18 cellular contexts compared by ENCODE assay signal in genomic region chr1:27782950-27783349, GRCh38.
"Had no signal": no experiment of that assay in that cellular context is flagged by ENCODE, and none has a peak within 500 bp of the region (broad histone marks: within the 10 kb centered on the region; RNA-seq: fewer than 3 reads in every experiment).

No MANE protein-coding gene starts in this region.

- DNase-seq: activated CD4-positive, alpha-beta T cell treated with anti-CD3 and anti-CD28 coated beads for 48 hours; activated CD8-positive, alpha-beta memory T cell treated with anti-CD3 and anti-CD28 coated beads, Interleukin-2, amount 10 ng/mL, durations not matched to agents 7 days and 5 days; activated CD8-positive, alpha-beta T cell treated with anti-CD3 and anti-CD28 coated beads for 36 hours; activated gamma-delta T cell; activated T-cell treated with anti-CD3 and anti-CD28 coated beads for 4 hours; anterior cingulate cortex; effector CD4-positive, alpha-beta T cell; foreskin melanocyte; hypothalamus; left ventricle myocardium superior; stimulated activated CD4-positive, alpha-beta T cell treated with anti-CD3 and anti-CD28 coated beads, Interleukin-2, amount 100 ng/mL, for 48 hours; stimulated activated CD8-positive, alpha-beta memory T cell treated with anti-CD3 and anti-CD28 coated beads, Interleukin-4, amount 100 ng/mL, for 48 hours; stimulated activated naive CD4-positive, alpha-beta T cell; T-helper 17 cell had no signal

- H3K4me3 Mint-ChIP-seq: activated CD8-positive, alpha-beta memory T cell treated with anti-CD3 and anti-CD28 coated beads, Interleukin-2, amount 10 ng/mL, durations not matched to agents 7 days and 5 days; activated CD8-positive, alpha-beta T cell treated with anti-CD3 and anti-CD28 coated beads for 36 hours; activated naive CD4-positive, alpha-beta T cell treated with anti-CD3 and anti-CD28 coated beads, Interleukin-2, amount 50 U/mL, for 24 hours; brain; dendritic cell treated with granulocyte-macrophage colony-stimulating factor and Interleukin-4, amounts not matched to agents 40 ng/mL and 50 ng/mL, for 4 days; natural killer cell treated with Interleukin-12 subunit alpha and Interleukin-12 subunit beta and Interleukin-15 and Interleukin-18, amount 100 ng/mL, for 72 hours; T-helper 17 cell had no signal

- ATAC-seq: activated CD8-positive, alpha-beta memory T cell treated with anti-CD3 and anti-CD28 coated beads, Interleukin-2, amount 10 ng/mL, durations not matched to agents 7 days and 5 days; activated CD8-positive, alpha-beta T cell treated with anti-CD3 and anti-CD28 coated beads for 36 hours; left ventricle myocardium superior; natural killer cell treated with Interleukin-12 subunit alpha and Interleukin-12 subunit beta and Interleukin-15 and Interleukin-18, amount 100 ng/mL, for 72 hours; T-helper 17 cell had no signal

- H3K36me3 Mint-ChIP-seq: natural killer cell treated with Interleukin-12 subunit alpha and Interleukin-12 subunit beta and Interleukin-15 and Interleukin-18, amount 100 ng/mL, for 72 hours had no signal

- H3K27ac Mint-ChIP-seq: activated CD8-positive, alpha-beta memory T cell treated with anti-CD3 and anti-CD28 coated beads, Interleukin-2, amount 10 ng/mL, durations not matched to agents 7 days and 5 days; activated CD8-positive, alpha-beta T cell treated with anti-CD3 and anti-CD28 coated beads for 36 hours; activated naive CD4-positive, alpha-beta T cell treated with anti-CD3 and anti-CD28 coated beads, Interleukin-2, amount 50 U/mL, for 24 hours; dendritic cell treated with granulocyte-macrophage colony-stimulating factor and Interleukin-4, amounts not matched to agents 40 ng/mL and 50 ng/mL, for 4 days; natural killer cell treated with Interleukin-12 subunit alpha and Interleukin-12 subunit beta and Interleukin-15 and Interleukin-18, amount 100 ng/mL, for 72 hours; T-helper 17 cell had no signal

- H3K27me3 Mint-ChIP-seq: activated CD8-positive, alpha-beta memory T cell treated with anti-CD3 and anti-CD28 coated beads, Interleukin-2, amount 10 ng/mL, durations not matched to agents 7 days and 5 days; activated CD8-positive, alpha-beta T cell treated with anti-CD3 and anti-CD28 coated beads for 36 hours; activated naive CD4-positive, alpha-beta T cell treated with anti-CD3 and anti-CD28 coated beads, Interleukin-2, amount 50 U/mL, for 24 hours; dendritic cell treated with granulocyte-macrophage colony-stimulating factor and Interleukin-4, amounts not matched to agents 40 ng/mL and 50 ng/mL, for 4 days; natural killer cell treated with Interleukin-12 subunit alpha and Interleukin-12 subunit beta and Interleukin-15 and Interleukin-18, amount 100 ng/mL, for 72 hours; T-helper 17 cell had no signal

- H3K9me3 Mint-ChIP-seq: activated CD8-positive, alpha-beta T cell treated with anti-CD3 and anti-CD28 coated beads for 36 hours; activated naive CD4-positive, alpha-beta T cell treated with anti-CD3 and anti-CD28 coated beads, Interleukin-2, amount 50 U/mL, for 24 hours; brain; dendritic cell treated with granulocyte-macrophage colony-stimulating factor and Interleukin-4, amounts not matched to agents 40 ng/mL and 50 ng/mL, for 4 days; natural killer cell treated with Interleukin-12 subunit alpha and Interleukin-12 subunit beta and Interleukin-15 and Interleukin-18, amount 100 ng/mL, for 72 hours had no signal
